ENCODE assay signal across 8 cellular contexts in the genomic region with DNA sequence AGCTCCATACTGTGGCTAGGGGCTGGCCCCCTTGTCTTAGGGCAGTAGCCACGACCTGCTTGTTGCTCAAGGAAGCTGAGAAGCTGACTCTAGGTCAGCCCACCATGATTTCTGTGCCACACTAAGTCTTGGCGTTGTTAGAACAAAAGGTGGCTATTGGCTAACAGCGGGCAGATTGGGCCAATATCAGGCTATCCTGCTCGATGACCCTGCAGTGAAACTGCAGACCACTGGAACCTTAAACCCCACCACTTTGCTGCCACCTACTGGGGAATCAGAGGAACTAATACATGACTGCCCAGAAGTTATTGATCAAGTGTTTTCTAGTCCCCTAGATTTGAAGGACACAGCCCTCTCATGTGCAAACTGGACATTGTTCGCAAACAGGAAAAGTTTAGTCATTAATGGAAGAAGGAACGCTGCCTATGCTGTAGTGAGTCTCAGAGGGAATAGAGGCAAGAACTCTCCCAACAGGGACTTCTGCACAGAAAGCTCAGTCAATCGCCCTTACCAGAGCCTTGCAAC. TPM values are rescaled to one million over a fixed set of nuclear protein-coding genes. Genes with fewer than 3 reads are reported as not detected.
DNase-seq lines count a peak whose midpoint lies in the region; ATAC-seq and TF ChIP-seq lines count a peak whose summit lies in the region.

No MANE protein-coding gene starts in this region.

- TF ChIP-seq CTCF in GM23338 (conservative IDR thresholded peaks at IDR 0.05; ENCODE audit: low read depth in 2 of 2), result peak; percentile 87 to 88
- peak; percentile 77 for TF ChIP-seq CTCF in MCF 10A (IDR thresholded peaks at IDR 0.05; ENCODE audit: unreplicated experiment)

- H4K20me1 ChIP-seq in GM23338 (replicated peaks; ENCODE audit: insufficient read depth) (no peaks in the 10 kb centered on the region), Karpas-422 (ENCODE audit: insufficient read depth, low read depth, low read length) (no peaks in the 10 kb centered on the region)

- intact Hi-C loops in MCF 10A (cut with micrococcal nuclease), result loop anchor here (5.0 to 10.0 kb wide), 2 partner anchors 552 to 685 kb away; no protein-coding TSS in a partner anchor

- H3K36me3 ChIP-seq in GM23338 (ENCODE audit: insufficient read depth) (no peaks in the 10 kb centered on the region), Karpas-422 (ENCODE audit: insufficient read depth, low read length) (no peaks in the 10 kb centered on the region)

- POLR2A ChIA-PET in MCF 10A (lab: Yijun Ruan, JAX), result interaction anchor here (1.3 kb wide), 1 partner anchor 10 kb away, joined by 3 read pairs; no protein-coding TSS in a partner anchor

- H3K27me3 ChIP-seq in GM23338 (ENCODE audit: insufficient read depth) (peaks cover 8% of the 10 kb centered on the region; the same call in 1 of the 2 replicates), Karpas-422 (ENCODE audit: low read length) (no peaks in the 10 kb centered on the region)

- H3K27ac Mint-ChIP-seq in GM23338 (no peak overlapping the region), T-helper 17 cell (no peak overlapping the region), MCF 10A (ENCODE audit: low read depth, unreplicated experiment) (no peak overlapping the region)

- no TSS peak for BruUV-seq in MCF 10A (replicated peaks; lab: Mats Ljungman, UMichigan)

- no peaks in the 10 kb centered on the region for H3K9me2 ChIP-seq in GM23338 (ENCODE audit: insufficient read depth)
- no peaks in the 10 kb centered on the region for H3K9me2 ChIP-seq in Karpas-422 (replicated peaks; ENCODE audit: insufficient read depth, low read length)

- no peaks in the 10 kb centered on the region for H3F3A ChIP-seq in GM23338 (replicated peaks; ENCODE audit: low read depth)

- no peak overlapping the region for H3K4me3 ChIP-seq in GM23338
- no peak overlapping the region for H3K4me3 ChIP-seq in Karpas-422 (ENCODE audit: low read length)

- H3K79me2 ChIP-seq in GM23338 (replicated peaks; ENCODE audit: insufficient read depth), result no peaks in the 10 kb centered on the region
- no peaks in the 10 kb centered on the region for H3K79me2 ChIP-seq in Karpas-422 (ENCODE audit: low read length)

- H3K36me3 Mint-ChIP-seq in GM23338 (ENCODE audit: low read depth) (no peaks in the 10 kb centered on the region), T-helper 17 cell (ENCODE audit: low read depth) (no peaks in the 10 kb centered on the region), MCF 10A (ENCODE audit: insufficient read depth, unreplicated experiment) (no peaks in the 10 kb centered on the region)

- peak; percentile 82 for ATAC-seq in GM23338
- ATAC-seq in T-helper 17 cell, result peak; percentile 54

- peak overlapping the region; percentile 19; the same call in 1 of the 2 replicates for H2AFZ ChIP-seq in GM23338
- no peak overlapping the region for H2AFZ ChIP-seq in Karpas-422 (ENCODE audit: low read length)

- H3K4me1 ChIP-seq in GM23338 (ENCODE audit: insufficient read depth), result peaks cover 17% of the 10 kb centered on the region
- H3K4me1 ChIP-seq in Karpas-422 (ENCODE audit: low read length), result no peaks in the 10 kb centered on the region

- H3K4me2 ChIP-seq in GM23338 (no peak overlapping the region), Karpas-422 (ENCODE audit: low read depth, low read length, poor library complexity, severe bottlenecking) (no peak overlapping the region)

- DNase-seq in NCI-H345 (lab: John Stamatoyannopoulos, UW), result peak; percentile 7
- no peak for DNase-seq in NCI-H345 treated with DMSO at 0.1 percent for 48 hours (lab: John Stamatoyannopoulos, UW; ENCODE audit: unreplicated experiment)
- peak; percentile 85 for DNase-seq in GM23338 (ENCODE audit: low spot score)
- DNase-seq in Karpas-422, result peak; percentile 79
- DNase-seq in T-helper 17 cell, result peak in 1 of 3 donors; percentile 21
- peak; percentile 57 for DNase-seq in MCF 10A (ENCODE audit: unreplicated experiment)
- peak; percentile 74 for DNase-seq in left kidney (ENCODE audit: low read depth, low spot score)
- peak; percentile 0 for DNase-seq in stimulated activated naive CD4-positive, alpha-beta T cell treated with Interleukin-2 at 50 U/mL for 16 hours (lab: John Stamatoyannopoulos, UW)

- H3K4me3 Mint-ChIP-seq in GM23338 (no peak overlapping the region), T-helper 17 cell (no peak overlapping the region), MCF 10A (ENCODE audit: unreplicated experiment) (no peak overlapping the region)

- H3K9me3 Mint-ChIP-seq in GM23338 (no peaks in the 10 kb centered on the region), MCF 10A (ENCODE audit: unreplicated experiment) (peaks cover under 1% of the 10 kb centered on the region)

- H3K27ac ChIP-seq in GM23338 (ENCODE audit: low read depth) (no peak overlapping the region), Karpas-422 (ENCODE audit: low read length) (no peak overlapping the region)

- H3K9ac ChIP-seq in Karpas-422 (ENCODE audit: low read length), result no peak overlapping the region

- no peaks in the 10 kb centered on the region for H3K9me3 ChIP-seq in Karpas-422 (ENCODE audit: low read length)
- no peaks in the 10 kb centered on the region for H3K9me3 ChIP-seq in T-helper 17 cell (ENCODE audit: control insufficient read depth, low read length, poor library complexity, severe bottlenecking)

- peaks cover 5% of the 10 kb centered on the region for H3K27me3 Mint-ChIP-seq in GM23338 (ENCODE audit: insufficient read depth, low read depth, poor library complexity)
- peaks cover 24% of the 10 kb centered on the region for H3K27me3 Mint-ChIP-seq in T-helper 17 cell
- H3K27me3 Mint-ChIP-seq in MCF 10A (ENCODE audit: insufficient read depth, unreplicated experiment), result no peaks in the 10 kb centered on the region

- peaks cover 23% of the 10 kb centered on the region for H3K4me1 Mint-ChIP-seq in GM23338
- H3K4me1 Mint-ChIP-seq in T-helper 17 cell, result peaks cover 4% of the 10 kb centered on the region
- no peaks in the 10 kb centered on the region for H3K4me1 Mint-ChIP-seq in MCF 10A (ENCODE audit: insufficient read depth, unreplicated experiment)

- CTCF ChIA-PET in MCF 10A (lab: Yijun Ruan, JAX), result interaction anchor here (0.5 to 4.6 kb wide), 43 partner anchors 10 to 1557 kb away, joined by 3 to 58 read pairs (median 4); a partner anchor contains a TSS

TF ChIP-seq in GM23338, 12 proteins besides CTCF, POLR2A, EP300 and RAD21 (continues in another document):
- TF ChIP-seq STAT1 (IDR thresholded peaks at IDR 0.05; ENCODE audit: unreplicated experiment) (no peak), CREB1 (CRISPR knock-in tag; IDR thresholded peaks at IDR 0.05; ENCODE audit: low read depth) (peak; percentile 38; the same call in 1 of the 2 replicates)

RNA-seq across cellular contexts. Expression of a gene that starts 17.0 kb away (rescaled TPM):
- 79.1 and 85.8 TPM in 2 replicates for total RNA-seq in GM23338 (2014; rRNA removed; shearing (Covaris generic))
- 72.0 and 76.6 TPM in 2 replicates for polyA plus RNA-seq in GM23338 (2016; fragmentation: Nextera tagmentation; extraction: Ambion mirVana)
- 55.3 and 73.1 TPM in 2 replicates for total RNA-seq in Karpas-422 (2014; rRNA removed; shearing (Covaris generic); ENCODE audit: low replicate concordance)
- total RNA-seq in T-helper 17 cell (10 to 100 TPM; 13.1 to 14.8 TPM), MCF 10A (2022) (58.7 and 63.9 TPM in 2 replicates)
